Comparison of ENCODE assay signal across 18 cellular contexts in the genomic region with DNA sequence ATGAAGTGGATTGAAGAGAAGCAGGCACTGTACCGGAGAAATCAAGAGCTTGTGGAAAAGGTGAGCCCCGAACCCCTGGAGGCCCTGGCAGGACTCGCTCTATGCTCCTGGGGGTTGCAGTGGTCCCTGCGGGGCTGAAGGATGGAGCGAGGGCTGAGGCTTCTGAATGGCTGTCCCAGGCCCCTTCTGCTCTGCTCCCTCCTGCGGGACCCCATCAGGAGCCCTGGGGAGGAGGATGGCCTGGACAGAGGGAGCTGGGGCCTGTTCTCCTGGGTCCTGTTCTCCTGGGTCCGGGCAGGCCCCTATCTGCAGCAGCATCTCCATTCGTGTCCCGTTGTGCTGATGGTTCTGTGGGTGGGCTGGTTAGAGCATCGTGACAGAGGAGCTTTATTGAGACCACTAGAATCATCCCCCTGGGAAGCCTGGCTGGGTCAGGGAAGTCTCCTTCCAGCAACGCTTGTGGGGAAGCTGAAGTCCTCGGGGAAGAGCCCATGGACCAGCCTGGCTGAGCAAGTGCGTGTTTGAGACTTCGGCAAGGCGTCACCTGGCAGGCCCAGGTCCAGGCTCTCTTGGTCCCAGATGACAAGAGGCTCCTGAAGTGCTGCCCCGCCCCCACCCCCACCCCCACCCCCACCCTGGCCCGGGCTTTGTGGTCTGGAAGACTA.
"Had no signal": no experiment of that assay in that cellular context is flagged by ENCODE, and none has a peak within 500 bp of the region (broad histone marks: within the 10 kb centered on the region; RNA-seq: fewer than 3 reads in every experiment).

No MANE protein-coding gene starts in this region.

- H3K4me3 ChIP-seq: breast epithelium, coronary artery, esophagus squamous epithelium, gastrocnemius medialis, ovary, sigmoid colon, smooth muscle cell had no signal

- H3K36me3 ChIP-seq: breast epithelium, esophagus squamous epithelium, gastrocnemius medialis, neutrophil, ovary had no signal

- H3K27ac ChIP-seq: breast epithelium, coronary artery, esophagus squamous epithelium, gastrocnemius medialis, neutrophil, ovary, sigmoid colon had no signal

- H3K27me3 ChIP-seq: gastrocnemius medialis, ovary, sigmoid colon had no signal

- H3K9me3 ChIP-seq: breast epithelium, esophagus squamous epithelium, gastrocnemius medialis, neutrophil, ovary, sigmoid colon had no signal

- ATAC-seq: activated T-helper 17 cell treated with anti-CD3 and anti-CD28 coated beads, Interleukin-2, amount 50 U/mL, for 72 hours; gastrocnemius medialis; SK-N-SH treated with all-trans-retinoic acid at 6 μM for 48 hours; stimulated activated naive B cell treated with anti-CD40 and anti-IgM and Interleukin-4, amounts not matched to agents 10 μg/mL and 1 μg/mL and 100 μg/mL, for 72 hours had no signal

- H3K4me2 ChIP-seq: smooth muscle cell had no signal

- DNase-seq: activated CD4-positive, alpha-beta T cell treated with anti-CD3 and anti-CD28 coated beads, Interleukin-2, amount 50 U/mL, for 1 hour; activated CD8-positive, alpha-beta memory T cell treated with anti-CD3 and anti-CD28 coated beads, Interleukin-2, amount 50 U/mL, for 4 hours; activated naive CD8-positive, alpha-beta T cell treated with anti-CD3 and anti-CD28 coated beads for 36 hours; activated T-cell treated with anti-CD3 and anti-CD28 coated beads, Interleukin-2, amount 50 U/mL, for 24 hours; esophagus squamous epithelium; gastrocnemius medialis; islet precursor cell; sigmoid colon; stimulated activated CD4-positive, alpha-beta T cell treated with anti-CD3 and anti-CD28 coated beads, Interleukin-2, amount 100 ng/mL, for 48 hours; stimulated activated CD8-positive, alpha-beta memory T cell treated with anti-CD3 and anti-CD28 coated beads, Interleukin-4, amount 100 ng/mL, for 48 hours; stimulated activated naive B cell treated with anti-CD40 and anti-IgM and Interleukin-4, amounts not matched to agents 10 μg/mL and 1 μg/mL and 100 μg/mL, for 72 hours had no signal

- H3K4me1 ChIP-seq: breast epithelium, gastrocnemius medialis had no signal
